1 cellular context compared by ENCODE assay signal in the genomic region with DNA sequence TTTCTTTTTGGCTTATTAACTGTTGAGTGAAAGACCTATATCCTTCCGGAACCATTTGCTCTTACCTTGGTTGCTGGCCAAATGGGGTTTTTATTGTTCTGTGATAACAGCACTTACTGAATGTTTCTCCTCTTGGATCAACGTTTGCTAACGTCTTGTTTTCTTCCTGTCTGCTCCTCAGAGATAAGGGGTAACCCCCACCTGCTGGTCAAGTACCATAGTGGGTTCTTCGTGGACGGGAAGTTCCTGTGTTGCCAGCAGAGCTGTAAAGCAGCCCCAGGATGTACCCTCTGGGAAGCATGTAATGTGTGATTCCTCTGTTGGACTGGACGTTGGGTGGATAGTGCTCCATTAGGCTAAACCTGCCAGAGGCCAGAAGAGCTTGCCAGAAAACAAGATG.
A peak's percentile ranks its signal among the peaks of the same experiment; 100 is the strongest.
TF ChIP-seq lines count a peak whose summit lies in the region.

No MANE protein-coding gene starts in this region.

TF ChIP-seq in K562, 482 proteins besides CTCF, POLR2A, EP300 and RAD21 (continued from another document and continues in another):
- TF ChIP-seq, protein P1, sequence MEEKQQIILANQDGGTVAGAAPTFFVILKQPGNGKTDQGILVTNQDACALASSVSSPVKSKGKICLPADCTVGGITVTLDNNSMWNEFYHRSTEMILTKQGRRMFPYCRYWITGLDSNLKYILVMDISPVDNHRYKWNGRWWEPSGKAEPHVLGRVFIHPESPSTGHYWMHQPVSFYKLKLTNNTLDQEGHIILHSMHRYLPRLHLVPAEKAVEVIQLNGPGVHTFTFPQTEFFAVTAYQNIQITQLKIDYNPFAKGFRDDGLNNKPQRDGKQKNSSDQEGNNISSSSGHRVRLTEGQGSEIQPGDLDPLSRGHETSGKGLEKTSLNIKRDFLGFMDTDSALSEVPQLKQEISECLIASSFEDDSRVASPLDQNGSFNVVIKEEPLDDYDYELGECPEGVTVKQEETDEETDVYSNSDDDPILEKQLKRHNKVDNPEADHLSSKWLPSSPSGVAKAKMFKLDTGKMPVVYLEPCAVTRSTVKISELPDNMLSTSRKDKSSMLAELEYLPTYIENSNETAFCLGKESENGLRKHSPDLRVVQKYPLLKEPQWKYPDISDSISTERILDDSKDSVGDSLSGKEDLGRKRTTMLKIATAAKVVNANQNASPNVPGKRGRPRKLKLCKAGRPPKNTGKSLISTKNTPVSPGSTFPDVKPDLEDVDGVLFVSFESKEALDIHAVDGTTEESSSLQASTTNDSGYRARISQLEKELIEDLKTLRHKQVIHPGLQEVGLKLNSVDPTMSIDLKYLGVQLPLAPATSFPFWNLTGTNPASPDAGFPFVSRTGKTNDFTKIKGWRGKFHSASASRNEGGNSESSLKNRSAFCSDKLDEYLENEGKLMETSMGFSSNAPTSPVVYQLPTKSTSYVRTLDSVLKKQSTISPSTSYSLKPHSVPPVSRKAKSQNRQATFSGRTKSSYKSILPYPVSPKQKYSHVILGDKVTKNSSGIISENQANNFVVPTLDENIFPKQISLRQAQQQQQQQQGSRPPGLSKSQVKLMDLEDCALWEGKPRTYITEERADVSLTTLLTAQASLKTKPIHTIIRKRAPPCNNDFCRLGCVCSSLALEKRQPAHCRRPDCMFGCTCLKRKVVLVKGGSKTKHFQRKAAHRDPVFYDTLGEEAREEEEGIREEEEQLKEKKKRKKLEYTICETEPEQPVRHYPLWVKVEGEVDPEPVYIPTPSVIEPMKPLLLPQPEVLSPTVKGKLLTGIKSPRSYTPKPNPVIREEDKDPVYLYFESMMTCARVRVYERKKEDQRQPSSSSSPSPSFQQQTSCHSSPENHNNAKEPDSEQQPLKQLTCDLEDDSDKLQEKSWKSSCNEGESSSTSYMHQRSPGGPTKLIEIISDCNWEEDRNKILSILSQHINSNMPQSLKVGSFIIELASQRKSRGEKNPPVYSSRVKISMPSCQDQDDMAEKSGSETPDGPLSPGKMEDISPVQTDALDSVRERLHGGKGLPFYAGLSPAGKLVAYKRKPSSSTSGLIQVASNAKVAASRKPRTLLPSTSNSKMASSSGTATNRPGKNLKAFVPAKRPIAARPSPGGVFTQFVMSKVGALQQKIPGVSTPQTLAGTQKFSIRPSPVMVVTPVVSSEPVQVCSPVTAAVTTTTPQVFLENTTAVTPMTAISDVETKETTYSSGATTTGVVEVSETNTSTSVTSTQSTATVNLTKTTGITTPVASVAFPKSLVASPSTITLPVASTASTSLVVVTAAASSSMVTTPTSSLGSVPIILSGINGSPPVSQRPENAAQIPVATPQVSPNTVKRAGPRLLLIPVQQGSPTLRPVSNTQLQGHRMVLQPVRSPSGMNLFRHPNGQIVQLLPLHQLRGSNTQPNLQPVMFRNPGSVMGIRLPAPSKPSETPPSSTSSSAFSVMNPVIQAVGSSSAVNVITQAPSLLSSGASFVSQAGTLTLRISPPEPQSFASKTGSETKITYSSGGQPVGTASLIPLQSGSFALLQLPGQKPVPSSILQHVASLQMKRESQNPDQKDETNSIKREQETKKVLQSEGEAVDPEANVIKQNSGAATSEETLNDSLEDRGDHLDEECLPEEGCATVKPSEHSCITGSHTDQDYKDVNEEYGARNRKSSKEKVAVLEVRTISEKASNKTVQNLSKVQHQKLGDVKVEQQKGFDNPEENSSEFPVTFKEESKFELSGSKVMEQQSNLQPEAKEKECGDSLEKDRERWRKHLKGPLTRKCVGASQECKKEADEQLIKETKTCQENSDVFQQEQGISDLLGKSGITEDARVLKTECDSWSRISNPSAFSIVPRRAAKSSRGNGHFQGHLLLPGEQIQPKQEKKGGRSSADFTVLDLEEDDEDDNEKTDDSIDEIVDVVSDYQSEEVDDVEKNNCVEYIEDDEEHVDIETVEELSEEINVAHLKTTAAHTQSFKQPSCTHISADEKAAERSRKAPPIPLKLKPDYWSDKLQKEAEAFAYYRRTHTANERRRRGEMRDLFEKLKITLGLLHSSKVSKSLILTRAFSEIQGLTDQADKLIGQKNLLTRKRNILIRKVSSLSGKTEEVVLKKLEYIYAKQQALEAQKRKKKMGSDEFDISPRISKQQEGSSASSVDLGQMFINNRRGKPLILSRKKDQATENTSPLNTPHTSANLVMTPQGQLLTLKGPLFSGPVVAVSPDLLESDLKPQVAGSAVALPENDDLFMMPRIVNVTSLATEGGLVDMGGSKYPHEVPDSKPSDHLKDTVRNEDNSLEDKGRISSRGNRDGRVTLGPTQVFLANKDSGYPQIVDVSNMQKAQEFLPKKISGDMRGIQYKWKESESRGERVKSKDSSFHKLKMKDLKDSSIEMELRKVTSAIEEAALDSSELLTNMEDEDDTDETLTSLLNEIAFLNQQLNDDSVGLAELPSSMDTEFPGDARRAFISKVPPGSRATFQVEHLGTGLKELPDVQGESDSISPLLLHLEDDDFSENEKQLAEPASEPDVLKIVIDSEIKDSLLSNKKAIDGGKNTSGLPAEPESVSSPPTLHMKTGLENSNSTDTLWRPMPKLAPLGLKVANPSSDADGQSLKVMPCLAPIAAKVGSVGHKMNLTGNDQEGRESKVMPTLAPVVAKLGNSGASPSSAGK (IDR thresholded peaks at IDR 0.05) = no peak
- TF ChIP-seq HSF4 (CRISPR knock-in tag; IDR thresholded peaks at IDR 0.05; ENCODE audit: borderline replicate concordance) (no peak), EP400 (IDR thresholded peaks at IDR 0.05) (0 out of 2 replicates have a peak, but pooled peaks have one; percentile 26), ARID2 (IDR thresholded peaks at IDR 0.05) (no peak), LEF1 (IDR thresholded peaks at IDR 0.05) (peak; percentile 84), SAFB (IDR thresholded peaks at IDR 0.05; ENCODE audit: borderline replicate concordance, low read depth, low read length) (no peak), SLC30A9 (CRISPR knock-in tag; IDR thresholded peaks at IDR 0.05) (no peak), POU5F1 (IDR thresholded peaks at IDR 0.05; ENCODE audit: borderline replicate concordance, low read depth, low read length, partially characterized antibody) (no peak), SMAD2 (IDR thresholded peaks at IDR 0.05; ENCODE audit: low read depth, low read length) (no peak), PTRF (tag; IDR thresholded peaks at IDR 0.05) (no peak), POLR2B (IDR thresholded peaks at IDR 0.05; ENCODE audit: low read depth, partially characterized antibody) (no peak), RNF2 (IDR thresholded peaks at IDR 0.05) (peak; percentile 83), PHB2 (IDR thresholded peaks at IDR 0.05; ENCODE audit: low read depth) (no peak), CREB1 (IDR thresholded peaks at IDR 0.05) (0 out of 2 replicates have a peak, but pooled peaks have one; percentile 36), CREB1 (CRISPR knock-in tag; IDR thresholded peaks at IDR 0.05) (no peak), KDM4B (IDR thresholded peaks at IDR 0.05; ENCODE audit: borderline replicate concordance in 2 of 2, low read depth in 1 of 2) (no peak), BCL6 (CRISPR knock-in tag; IDR thresholded peaks at IDR 0.05) (no peak), ZNF717 (CRISPR knock-in tag; IDR thresholded peaks at IDR 0.05) (no peak), ZNF324 (CRISPR knock-in tag; IDR thresholded peaks at IDR 0.05) (no peak), NCOA4 (IDR thresholded peaks at IDR 0.05; ENCODE audit: partially characterized antibody) (no peak), GTF2A2 (tag; IDR thresholded peaks at IDR 0.05) (no peak), ZNF507 (tag; conservative IDR thresholded peaks at IDR 0.05) (no peak), MXI1 (IDR thresholded peaks at IDR 0.05; ENCODE audit: low read depth, low read length) (no peak), PHF20 (IDR thresholded peaks at IDR 0.05; ENCODE audit: partially characterized antibody) (no peak), OTX1 (CRISPR knock-in tag; IDR thresholded peaks at IDR 0.05) (no peak), ZNF124 (CRISPR knock-in tag; IDR thresholded peaks at IDR 0.05) (no peak), HEY1 (CRISPR knock-in tag; IDR thresholded peaks at IDR 0.05; ENCODE audit: borderline replicate concordance) (no peak), TARDBP (IDR thresholded peaks at IDR 0.05) (no peak), TAL1 (IDR thresholded peaks at IDR 0.05) (peak; percentile 83), ZNF23 (CRISPR knock-in tag; IDR thresholded peaks at IDR 0.05) (no peak), EHMT2 (IDR thresholded peaks at IDR 0.05) (peak; percentile 49; the same call in 1 of the 2 replicates), SNRNP70 (optimal IDR thresholded peaks at IDR 0.05; ENCODE audit: low read depth, low read length) (no peak), POLR2G (IDR thresholded peaks at IDR 0.05; ENCODE audit: low read depth, low read length) (no peak), GABPB1 (CRISPR knock-in tag; IDR thresholded peaks at IDR 0.05) (no peak), XRCC3 (IDR thresholded peaks at IDR 0.05) (no peak), RFX1 (IDR thresholded peaks at IDR 0.05) (no peak), FOSL1 (tag; conservative IDR thresholded peaks at IDR 0.05) (peak; percentile 40), MEIS2 (IDR thresholded peaks at IDR 0.05; ENCODE audit: partially characterized antibody) (peak; percentile 49), ILK (tag; IDR thresholded peaks at IDR 0.05; ENCODE audit: borderline replicate concordance, low read depth) (no peak), HIVEP1 (CRISPR knock-in tag; IDR thresholded peaks at IDR 0.05) (no peak), SMARCC2 (IDR thresholded peaks at IDR 0.05; ENCODE audit: low read depth) (peak; percentile 61; the same call in 1 of the 2 replicates)
- TF ChIP-seq, protein P2, sequence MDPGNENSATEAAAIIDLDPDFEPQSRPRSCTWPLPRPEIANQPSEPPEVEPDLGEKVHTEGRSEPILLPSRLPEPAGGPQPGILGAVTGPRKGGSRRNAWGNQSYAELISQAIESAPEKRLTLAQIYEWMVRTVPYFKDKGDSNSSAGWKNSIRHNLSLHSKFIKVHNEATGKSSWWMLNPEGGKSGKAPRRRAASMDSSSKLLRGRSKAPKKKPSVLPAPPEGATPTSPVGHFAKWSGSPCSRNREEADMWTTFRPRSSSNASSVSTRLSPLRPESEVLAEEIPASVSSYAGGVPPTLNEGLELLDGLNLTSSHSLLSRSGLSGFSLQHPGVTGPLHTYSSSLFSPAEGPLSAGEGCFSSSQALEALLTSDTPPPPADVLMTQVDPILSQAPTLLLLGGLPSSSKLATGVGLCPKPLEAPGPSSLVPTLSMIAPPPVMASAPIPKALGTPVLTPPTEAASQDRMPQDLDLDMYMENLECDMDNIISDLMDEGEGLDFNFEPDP (CRISPR knock-in tag; IDR thresholded peaks at IDR 0.05) = no peak
- TF ChIP-seq, protein P3, sequence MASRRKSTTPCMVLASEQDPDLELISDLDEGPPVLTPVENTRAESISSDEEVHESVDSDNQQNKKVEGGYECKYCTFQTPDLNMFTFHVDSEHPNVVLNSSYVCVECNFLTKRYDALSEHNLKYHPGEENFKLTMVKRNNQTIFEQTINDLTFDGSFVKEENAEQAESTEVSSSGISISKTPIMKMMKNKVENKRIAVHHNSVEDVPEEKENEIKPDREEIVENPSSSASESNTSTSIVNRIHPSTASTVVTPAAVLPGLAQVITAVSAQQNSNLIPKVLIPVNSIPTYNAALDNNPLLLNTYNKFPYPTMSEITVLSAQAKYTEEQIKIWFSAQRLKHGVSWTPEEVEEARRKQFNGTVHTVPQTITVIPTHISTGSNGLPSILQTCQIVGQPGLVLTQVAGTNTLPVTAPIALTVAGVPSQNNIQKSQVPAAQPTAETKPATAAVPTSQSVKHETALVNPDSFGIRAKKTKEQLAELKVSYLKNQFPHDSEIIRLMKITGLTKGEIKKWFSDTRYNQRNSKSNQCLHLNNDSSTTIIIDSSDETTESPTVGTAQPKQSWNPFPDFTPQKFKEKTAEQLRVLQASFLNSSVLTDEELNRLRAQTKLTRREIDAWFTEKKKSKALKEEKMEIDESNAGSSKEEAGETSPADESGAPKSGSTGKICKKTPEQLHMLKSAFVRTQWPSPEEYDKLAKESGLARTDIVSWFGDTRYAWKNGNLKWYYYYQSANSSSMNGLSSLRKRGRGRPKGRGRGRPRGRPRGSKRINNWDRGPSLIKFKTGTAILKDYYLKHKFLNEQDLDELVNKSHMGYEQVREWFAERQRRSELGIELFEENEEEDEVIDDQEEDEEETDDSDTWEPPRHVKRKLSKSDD (conservative IDR thresholded peaks at IDR 0.05; ENCODE audit: low read length) = no peak
- TF ChIP-seq, protein P4, sequence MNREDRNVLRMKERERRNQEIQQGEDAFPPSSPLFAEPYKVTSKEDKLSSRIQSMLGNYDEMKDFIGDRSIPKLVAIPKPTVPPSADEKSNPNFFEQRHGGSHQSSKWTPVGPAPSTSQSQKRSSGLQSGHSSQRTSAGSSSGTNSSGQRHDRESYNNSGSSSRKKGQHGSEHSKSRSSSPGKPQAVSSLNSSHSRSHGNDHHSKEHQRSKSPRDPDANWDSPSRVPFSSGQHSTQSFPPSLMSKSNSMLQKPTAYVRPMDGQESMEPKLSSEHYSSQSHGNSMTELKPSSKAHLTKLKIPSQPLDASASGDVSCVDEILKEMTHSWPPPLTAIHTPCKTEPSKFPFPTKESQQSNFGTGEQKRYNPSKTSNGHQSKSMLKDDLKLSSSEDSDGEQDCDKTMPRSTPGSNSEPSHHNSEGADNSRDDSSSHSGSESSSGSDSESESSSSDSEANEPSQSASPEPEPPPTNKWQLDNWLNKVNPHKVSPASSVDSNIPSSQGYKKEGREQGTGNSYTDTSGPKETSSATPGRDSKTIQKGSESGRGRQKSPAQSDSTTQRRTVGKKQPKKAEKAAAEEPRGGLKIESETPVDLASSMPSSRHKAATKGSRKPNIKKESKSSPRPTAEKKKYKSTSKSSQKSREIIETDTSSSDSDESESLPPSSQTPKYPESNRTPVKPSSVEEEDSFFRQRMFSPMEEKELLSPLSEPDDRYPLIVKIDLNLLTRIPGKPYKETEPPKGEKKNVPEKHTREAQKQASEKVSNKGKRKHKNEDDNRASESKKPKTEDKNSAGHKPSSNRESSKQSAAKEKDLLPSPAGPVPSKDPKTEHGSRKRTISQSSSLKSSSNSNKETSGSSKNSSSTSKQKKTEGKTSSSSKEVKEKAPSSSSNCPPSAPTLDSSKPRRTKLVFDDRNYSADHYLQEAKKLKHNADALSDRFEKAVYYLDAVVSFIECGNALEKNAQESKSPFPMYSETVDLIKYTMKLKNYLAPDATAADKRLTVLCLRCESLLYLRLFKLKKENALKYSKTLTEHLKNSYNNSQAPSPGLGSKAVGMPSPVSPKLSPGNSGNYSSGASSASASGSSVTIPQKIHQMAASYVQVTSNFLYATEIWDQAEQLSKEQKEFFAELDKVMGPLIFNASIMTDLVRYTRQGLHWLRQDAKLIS (CRISPR knock-in tag; IDR thresholded peaks at IDR 0.05) = no peak
- TF ChIP-seq, protein P5, sequence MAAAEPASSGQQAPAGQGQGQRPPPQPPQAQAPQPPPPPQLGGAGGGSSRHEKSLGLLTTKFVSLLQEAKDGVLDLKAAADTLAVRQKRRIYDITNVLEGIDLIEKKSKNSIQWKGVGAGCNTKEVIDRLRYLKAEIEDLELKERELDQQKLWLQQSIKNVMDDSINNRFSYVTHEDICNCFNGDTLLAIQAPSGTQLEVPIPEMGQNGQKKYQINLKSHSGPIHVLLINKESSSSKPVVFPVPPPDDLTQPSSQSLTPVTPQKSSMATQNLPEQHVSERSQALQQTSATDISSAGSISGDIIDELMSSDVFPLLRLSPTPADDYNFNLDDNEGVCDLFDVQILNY (CRISPR knock-in tag; IDR thresholded peaks at IDR 0.05) = no peak
- TF ChIP-seq, protein P6, sequence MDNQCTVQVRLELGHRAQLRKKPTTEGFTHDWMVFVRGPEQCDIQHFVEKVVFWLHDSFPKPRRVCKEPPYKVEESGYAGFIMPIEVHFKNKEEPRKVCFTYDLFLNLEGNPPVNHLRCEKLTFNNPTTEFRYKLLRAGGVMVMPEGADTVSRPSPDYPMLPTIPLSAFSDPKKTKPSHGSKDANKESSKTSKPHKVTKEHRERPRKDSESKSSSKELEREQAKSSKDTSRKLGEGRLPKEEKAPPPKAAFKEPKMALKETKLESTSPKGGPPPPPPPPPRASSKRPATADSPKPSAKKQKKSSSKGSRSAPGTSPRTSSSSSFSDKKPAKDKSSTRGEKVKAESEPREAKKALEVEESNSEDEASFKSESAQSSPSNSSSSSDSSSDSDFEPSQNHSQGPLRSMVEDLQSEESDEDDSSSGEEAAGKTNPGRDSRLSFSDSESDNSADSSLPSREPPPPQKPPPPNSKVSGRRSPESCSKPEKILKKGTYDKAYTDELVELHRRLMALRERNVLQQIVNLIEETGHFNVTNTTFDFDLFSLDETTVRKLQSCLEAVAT (IDR thresholded peaks at IDR 0.05) = no peak
